8 cellular contexts compared by ENCODE assay signal in the genomic region with DNA sequence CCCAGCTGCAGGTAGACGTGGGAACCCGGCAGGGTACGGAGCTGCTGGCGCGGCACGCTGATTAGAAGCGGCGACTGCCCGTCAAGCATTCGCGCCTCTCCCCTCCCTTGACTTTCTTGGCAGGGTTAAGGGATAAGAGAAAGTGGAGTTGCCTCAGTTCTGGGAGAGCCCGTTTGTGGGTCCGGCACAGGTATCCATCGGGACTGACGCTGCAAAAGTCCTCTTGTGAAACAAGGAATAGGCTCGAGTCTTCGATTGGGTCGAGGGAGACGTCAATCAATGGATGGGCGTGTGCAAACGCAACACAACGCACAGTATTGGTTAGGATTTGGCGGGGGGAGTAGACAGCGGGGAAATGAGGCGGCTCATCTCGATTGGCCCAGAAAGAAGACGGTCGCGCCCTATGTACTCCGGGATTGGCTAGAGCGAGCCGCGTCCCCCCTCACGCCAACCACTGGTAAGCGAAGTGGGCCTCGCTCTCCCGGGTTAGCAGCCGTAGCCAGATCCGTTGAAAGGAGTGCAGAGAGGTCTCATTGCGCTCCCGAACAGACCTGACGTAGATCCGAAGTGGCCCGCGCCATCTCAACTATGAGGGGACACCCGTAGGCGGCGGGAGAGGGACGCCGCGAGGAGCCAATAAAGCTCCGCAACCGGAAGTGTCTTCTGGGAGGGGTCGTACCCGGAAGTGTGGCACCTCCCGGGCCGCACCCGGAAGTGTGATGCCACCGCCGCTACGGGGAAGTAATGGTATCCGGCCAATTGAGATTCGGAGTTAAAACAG. TPM values are rescaled to one million over a fixed set of nuclear protein-coding genes. Genes with fewer than 3 reads are reported as not detected.
DNase-seq lines count a peak whose midpoint lies in the region; ATAC-seq and TF ChIP-seq lines count a peak whose summit lies in the region.

MON1B (plus strand) TSS at position 713 of the 781 bp plus-strand sequence. CDS start 296 bp downstream, outside the sequence.

- no peak for TF ChIP-seq CTCF in epithelial cell of esophagus (IDR thresholded peaks at IDR 0.05; ENCODE audit: insufficient read depth, low read depth, low read length, missing control alignments)

- peak within 1 kb of the TSS; percentile 94 to 100 (median 100) for H3K27ac Mint-ChIP-seq in IgD-negative memory B cell

- peaks cover 33% of the 10 kb centered on the region for H3K4me1 ChIP-seq in mononuclear cell (ENCODE audit: insufficient read depth, low read length)

- H3K4me1 Mint-ChIP-seq in IgD-negative memory B cell: peaks cover 29 to 34% (median 31%) of the 10 kb centered on the region in 3 donors

- H3K27me3 Mint-ChIP-seq in IgD-negative memory B cell: peaks cover 2% of the 10 kb centered on the region

- H3K4me3 ChIP-seq in epithelial cell of esophagus (ENCODE audit: low read length) (peak within 1 kb of the TSS; percentile 96), mononuclear cell (ENCODE audit: low read length) (peak within 1 kb of the TSS; percentile 99)

- peaks cover 7% of the 10 kb centered on the region for H3K36me3 Mint-ChIP-seq in IgD-negative memory B cell

- H3K4me3 Mint-ChIP-seq in IgD-negative memory B cell: peak within 1 kb of the TSS; percentile 96 to 100 (median 99)

- peak; percentile 96 for ATAC-seq in GM21529 (IDR thresholded peaks at IDR 0.05; ENCODE audit: unreplicated experiment)

- H3K9me3 Mint-ChIP-seq in IgD-negative memory B cell: no peaks in the 10 kb centered on the region

- peak; percentile 98 for DNase-seq in DMS 273 treated with DMSO at 0.1 percent for 48 hours (lab: John Stamatoyannopoulos, UW)
- DNase-seq in OCI-M2 (lab: John Stamatoyannopoulos, UW; ENCODE audit: unreplicated experiment): peak; percentile 63
- DNase-seq in activated T-cell treated with anti-CD3 and anti-CD28 coated beads for 4 hours: peak; percentile 88
- DNase-seq in epithelial cell of esophagus (ENCODE audit: low read depth): peak; percentile 100
- peak; percentile 79 to 89 for DNase-seq in stimulated activated CD8-positive, alpha-beta memory T cell treated with anti-CD3 and anti-CD28 coated beads, Interleukin-4, amount 100 ng/mL, for 1 hour (ENCODE audit: low read depth in 2 of 2, low spot score in 1 of 2)

- H3K9me3 ChIP-seq in mononuclear cell (ENCODE audit: low read depth, low read length): no peaks in the 10 kb centered on the region

- H3K27me3 ChIP-seq in mononuclear cell (ENCODE audit: insufficient read depth, low read length): peaks cover 4% of the 10 kb centered on the region

RNA-seq across cellular contexts. Expression of gene MON1B, which starts in this region (rescaled TPM):
- polyA plus RNA-seq in IgD-negative memory B cell: 33.2 TPM
- total RNA-seq in mononuclear cell: 20.9 TPM

Comparison
In these comparisons a context has a peak if more than half of its experiments do, and no peak if none do; other contexts are left out.
1. Peak in every context shown above with its lines: DNase-seq, ATAC-seq and H3K4me3 ChIP-seq.